In genomic region chr1:161079436-161080110, GRCh38 we compare ENCODE assay signal across 1 cellular context.
TF ChIP-seq lines count a peak whose summit lies in the region.

No MANE protein-coding gene starts in this region.

TF ChIP-seq in HepG2, 621 proteins besides CTCF, POLR2A, EP300 and RAD21:
- no peak for TF ChIP-seq ZNF260 (CRISPR knock-in tag; IDR thresholded peaks at IDR 0.05; ENCODE audit: borderline replicate concordance, low read depth)
- TF ChIP-seq ZHX1 (CRISPR knock-in tag; IDR thresholded peaks at IDR 0.05; ENCODE audit: low read depth) = no peak
- no peak for TF ChIP-seq CCAR2 (optimal IDR thresholded peaks at IDR 0.05; ENCODE audit: low read depth, low read length)
- no peak for TF ChIP-seq ZNF609 (CRISPR knock-in tag; IDR thresholded peaks at IDR 0.05; ENCODE audit: borderline replicate concordance)
- TF ChIP-seq MLLT10 (CRISPR knock-in tag; IDR thresholded peaks at IDR 0.05) = no peak
- TF ChIP-seq MTF2 (CRISPR knock-in tag; IDR thresholded peaks at IDR 0.05; ENCODE audit: borderline replicate concordance) = no peak
- no peak for TF ChIP-seq GTF3A (CRISPR knock-in tag; conservative IDR thresholded peaks at IDR 0.05)
- no peak for TF ChIP-seq NFKBIZ (CRISPR knock-in tag; IDR thresholded peaks at IDR 0.05)
- TF ChIP-seq KLF9 (CRISPR knock-in tag; IDR thresholded peaks at IDR 0.05; ENCODE audit: low read depth) = no peak
- TF ChIP-seq ZNF3 (CRISPR knock-in tag; IDR thresholded peaks at IDR 0.05) = no peak
- no peak for TF ChIP-seq ZNF382 (CRISPR knock-in tag; IDR thresholded peaks at IDR 0.05; ENCODE audit: borderline replicate concordance)
- TF ChIP-seq NR2F1 (CRISPR knock-in tag; IDR thresholded peaks at IDR 0.05) = no peak
- no peak for TF ChIP-seq ZNF335 (CRISPR knock-in tag; IDR thresholded peaks at IDR 0.05)
- TF ChIP-seq KLF13 (CRISPR knock-in tag; IDR thresholded peaks at IDR 0.05) = no peak
- no peak for TF ChIP-seq ZBTB49 (CRISPR knock-in tag; IDR thresholded peaks at IDR 0.05; ENCODE audit: borderline replicate concordance)
- TF ChIP-seq ZC3H13 (CRISPR knock-in tag; IDR thresholded peaks at IDR 0.05) = no peak
- TF ChIP-seq TFAP4 (IDR thresholded peaks at IDR 0.05; ENCODE audit: borderline replicate concordance, low read depth) = no peak
- no peak for TF ChIP-seq MEIS1 (CRISPR knock-in tag; IDR thresholded peaks at IDR 0.05; ENCODE audit: borderline replicate concordance)
